Comparison of ENCODE assay signal across 24 cellular contexts in genomic region chr2:77488141-77488540, GRCh38. TPM values are rescaled to one million over a fixed set of nuclear protein-coding genes. Genes with fewer than 3 reads are reported as not detected.
"Had no signal": no experiment of that assay in that cellular context is flagged by ENCODE, and none has a peak within 500 bp of the region (broad histone marks: within the 10 kb centered on the region; RNA-seq: fewer than 3 reads in every experiment).

No MANE protein-coding gene starts in this region.

- H3K4me1 ChIP-seq: adrenal gland, Peyer's patch, SJCRH30 had no signal

- H3K36me3 ChIP-seq: adrenal gland, Peyer's patch, SJCRH30 had no signal

- DNase-seq: activated CD4-positive, alpha-beta T cell treated with anti-CD3 and anti-CD28 coated beads for 48 hours; activated CD4-positive, alpha-beta T cell treated with anti-CD3 and anti-CD28 coated beads, Interleukin-2, amount 50 U/mL, for 4 hours; activated CD4-positive, CD25-positive, alpha-beta regulatory T cell treated with anti-CD3 and anti-CD28 coated beads, Interleukin-2, amount 50 U/mL, for 72 hours; activated CD8-positive, alpha-beta memory T cell treated with anti-CD3 and anti-CD28 coated beads, Interleukin-2, amount 50 U/mL, for 48 hours; activated CD8-positive, alpha-beta T cell treated with anti-CD3 and anti-CD28 coated beads, Interleukin-2, amount 10 ng/mL, durations not matched to agents 7 days and 5 days; activated naive CD4-positive, alpha-beta T cell treated with anti-CD3 and anti-CD28 coated beads, Interleukin-2, amount 50 U/mL, for 16 hours; activated naive CD8-positive, alpha-beta T cell treated with anti-CD3 and anti-CD28 coated beads, Interleukin-2, amount 10 ng/mL, durations not matched to agents 7 days and 5 days; activated T-cell treated with anti-CD3 and anti-CD28 coated beads, Interleukin-2, amount 50 U/mL, for 1 hour; adrenal gland; anterior cingulate cortex; caudate nucleus; KG1; MV-4-11; NCI-H1092 treated with DMSO at 0.1 percent for 48 hours; NCI-H1417 treated with DMSO at 0.1 percent for 48 hours; NCI-H1694 treated with DMSO at 0.1 percent for 48 hours; NCI-H2029 treated with DMSO at 0.1 percent for 48 hours; NCI-H510A treated with DMSO at 0.1 percent for 48 hours; NCI-H69; Peyer's patch; SJCRH30 had no signal

- H3K9me3 ChIP-seq: adrenal gland, Peyer's patch, SJCRH30 had no signal

- H3K4me3 ChIP-seq: adrenal gland, Peyer's patch, SJCRH30 had no signal

- H3K27me3 ChIP-seq: adrenal gland, Peyer's patch, SJCRH30 had no signal

- H3K27ac ChIP-seq: adrenal gland, Peyer's patch, SJCRH30 had no signal

- ATAC-seq: activated CD8-positive, alpha-beta T cell treated with anti-CD3 and anti-CD28 coated beads, Interleukin-2, amount 10 ng/mL, durations not matched to agents 7 days and 5 days; SK-N-SH treated with all-trans-retinoic acid at 6 μM for 48 hours; WTC11 had no signal

RNA-seq across cellular contexts. Expression of gene LRRTM4, which starts 34.0 kb away (rescaled TPM):
- total RNA-seq: activated CD8-positive, alpha-beta T cell treated with anti-CD3 and anti-CD28 coated beads, Interleukin-2, amount 10 ng/mL, durations not matched to agents 7 days and 5 days; activated naive CD8-positive, alpha-beta T cell treated with anti-CD3 and anti-CD28 coated beads, Interleukin-2, amount 10 ng/mL, durations not matched to agents 7 days and 5 days; LHCN-M2; Peyer's patch; SJCRH30 had no signal
